ENCODE assay signal across 25 cellular contexts in genomic region chr10:88898727-88899126, GRCh38. TPM values are rescaled to one million over a fixed set of nuclear protein-coding genes. Genes with fewer than 3 reads are reported as not detected.
DNase-seq lines count a peak whose midpoint lies in the region; ATAC-seq, FAIRE-seq and TF ChIP-seq lines count a peak whose summit lies in the region.
"Had no signal": no experiment of that assay in that cellular context is flagged by ENCODE, and none has a peak within 500 bp of the region (broad histone marks: within the 10 kb centered on the region; RNA-seq: fewer than 3 reads in every experiment).

No MANE protein-coding gene starts in this region.

- H3K9me3 ChIP-seq in HEK293 (ENCODE audit: control insufficient read depth, insufficient read depth, low read depth, low read length): no peaks in the 10 kb centered on the region
- H3K9me3 ChIP-seq in small intestine (ENCODE audit: control insufficient read depth, low read depth): no peaks in the 10 kb centered on the region
- H3K9me3 ChIP-seq: right atrium auricular region, upper lobe of right lung had no signal

- H3K36me3 ChIP-seq in HEK293 (ENCODE audit: control insufficient read depth in 2 of 2, insufficient read depth in 1 of 2, low read length in 2 of 2): peaks cover 5 to 9% of the 10 kb centered on the region in 2 experiments; a peak in 2 of 3 replicates
- peaks cover 0 to 2% of the 10 kb centered on the region in 2 donors for H3K36me3 ChIP-seq in small intestine (ENCODE audit: control insufficient read depth in 2 of 2, insufficient read depth in 2 of 2, low read length in 2 of 2)
- H3K36me3 ChIP-seq: right atrium auricular region, upper lobe of right lung had no signal

- H3K4me3 Mint-ChIP-seq in activated CD4-positive, alpha-beta T cell treated with anti-CD3 and anti-CD28 coated beads, Interleukin-2, amount 10 ng/mL, durations not matched to agents 24 days and 14 days: no peak overlapping the region
- H3K4me3 Mint-ChIP-seq in activated T-helper 17 cell treated with anti-CD3 and anti-CD28 coated beads, Interleukin-2, amount 50 U/mL, for 72 hours: peak overlapping the region; percentile 63
- H3K4me3 Mint-ChIP-seq: activated CD4-positive, alpha-beta memory T cell treated with anti-CD3 and anti-CD28 coated beads, Interleukin-2, amount 10 ng/mL, durations not matched to agents 7 days and 5 days; dendritic cell treated with granulocyte-macrophage colony-stimulating factor and Interleukin-4, amounts not matched to agents 40 ng/mL and 50 ng/mL, for 4 days had no signal

- intact Hi-C loops in activated CD4-positive, alpha-beta T cell treated with anti-CD3 and anti-CD28 coated beads, Interleukin-2, amount 10 ng/mL, durations not matched to agents 24 days and 14 days (cut with micrococcal nuclease): no loop called here

- FAIRE-seq in small intestine (lab: Jason Lieb, UNC): no peak
- FAIRE-seq: kidney had no signal

- peaks cover 66% of the 10 kb centered on the region for H3K36me3 Mint-ChIP-seq in activated CD4-positive, alpha-beta T cell treated with anti-CD3 and anti-CD28 coated beads, Interleukin-2, amount 10 ng/mL, durations not matched to agents 24 days and 14 days (ENCODE audit: low read depth)
- peaks cover 51% of the 10 kb centered on the region for H3K36me3 Mint-ChIP-seq in activated T-helper 17 cell treated with anti-CD3 and anti-CD28 coated beads, Interleukin-2, amount 50 U/mL, for 72 hours (ENCODE audit: low read depth)
- H3K36me3 Mint-ChIP-seq: naive B cell had no signal

- no peak for ATAC-seq in activated T-helper 17 cell treated with anti-CD3 and anti-CD28 coated beads, Interleukin-2, amount 50 U/mL, for 72 hours (replicated peaks)
- no peak for ATAC-seq in HG03521 (IDR thresholded peaks at IDR 0.05; ENCODE audit: unreplicated experiment)
- no peak for ATAC-seq in HG03159 (IDR thresholded peaks at IDR 0.05; ENCODE audit: unreplicated experiment)
- ATAC-seq: upper lobe of right lung had no signal

- H3K4me1 Mint-ChIP-seq in activated CD4-positive, alpha-beta T cell treated with anti-CD3 and anti-CD28 coated beads, Interleukin-2, amount 10 ng/mL, durations not matched to agents 24 days and 14 days: peaks cover 59% of the 10 kb centered on the region
- peaks cover 33% of the 10 kb centered on the region for H3K4me1 Mint-ChIP-seq in activated T-helper 17 cell treated with anti-CD3 and anti-CD28 coated beads, Interleukin-2, amount 50 U/mL, for 72 hours

- H3K4me1 ChIP-seq in HEK293 (ENCODE audit: control insufficient read depth, insufficient read depth, low read length) (peaks cover 30% of the 10 kb centered on the region), small intestine (ENCODE audit: control insufficient read depth in 2 of 2, insufficient read depth in 1 of 2, low read depth in 1 of 2, low read length in 1 of 2) (peaks cover 6 to 39% of the 10 kb centered on the region in 2 donors)

- peak overlapping the region; percentile 62 for H3K27ac Mint-ChIP-seq in activated CD4-positive, alpha-beta T cell treated with anti-CD3 and anti-CD28 coated beads, Interleukin-2, amount 10 ng/mL, durations not matched to agents 24 days and 14 days
- no peak overlapping the region for H3K27ac Mint-ChIP-seq in activated T-helper 17 cell treated with anti-CD3 and anti-CD28 coated beads, Interleukin-2, amount 50 U/mL, for 72 hours
- H3K27ac Mint-ChIP-seq: activated CD4-positive, alpha-beta memory T cell treated with anti-CD3 and anti-CD28 coated beads, Interleukin-2, amount 10 ng/mL, durations not matched to agents 7 days and 5 days had no signal

- no peak for TF ChIP-seq CTCF in HEK293 (tag by site-specific recombination; IDR thresholded peaks at IDR 0.05)

- H3K27me3 ChIP-seq in small intestine (ENCODE audit: control insufficient read depth in 2 of 2, insufficient read depth in 2 of 2, low read length in 2 of 2): no peaks in the 10 kb centered on the region
- H3K27me3 ChIP-seq: right atrium auricular region, upper lobe of right lung had no signal

- H3K27ac ChIP-seq in HEK293 (ENCODE audit: extremely low read depth, low read depth, low read length) (no peak overlapping the region), small intestine (ENCODE audit: low read depth in 1 of 2, low read length in 1 of 2) (peak overlapping the region; percentile 41 to 53)
- H3K27ac ChIP-seq: KMS-11, upper lobe of right lung had no signal

- POLR2A ChIA-PET in HEK293 (lab: Yijun Ruan, JAX): interaction anchor here (0.9 kb wide), 1 partner anchor 11 kb away, joined by 3 read pairs; no protein-coding TSS in a partner anchor

- WGBS in small intestine, 3 donors: 75 to 82% (median 76%) methylated on average over 3 of the region's 3 CpGs

- H3K27me3 Mint-ChIP-seq in activated CD4-positive, alpha-beta T cell treated with anti-CD3 and anti-CD28 coated beads, Interleukin-2, amount 10 ng/mL, durations not matched to agents 24 days and 14 days: no peaks in the 10 kb centered on the region
- H3K27me3 Mint-ChIP-seq in activated T-helper 17 cell treated with anti-CD3 and anti-CD28 coated beads, Interleukin-2, amount 50 U/mL, for 72 hours: no peaks in the 10 kb centered on the region
- H3K27me3 Mint-ChIP-seq: activated CD4-positive, alpha-beta memory T cell treated with anti-CD3 and anti-CD28 coated beads, Interleukin-2, amount 10 ng/mL, durations not matched to agents 7 days and 5 days; dendritic cell treated with granulocyte-macrophage colony-stimulating factor and Interleukin-4, amounts not matched to agents 40 ng/mL and 50 ng/mL, for 4 days; naive B cell had no signal

- no peak overlapping the region for H3K4me3 ChIP-seq in HEK293 (ENCODE audit: low read depth, low read length)
- H3K4me3 ChIP-seq in small intestine (ENCODE audit: low read depth in 1 of 2, low read length in 2 of 2): no peak overlapping the region
- H3K4me3 ChIP-seq: right atrium auricular region, upper lobe of right lung had no signal

- no peak for DNase-seq in activated CD4-positive, alpha-beta T cell treated with anti-CD3 and anti-CD28 coated beads, Interleukin-2, amount 10 ng/mL, durations not matched to agents 24 days and 14 days
- DNase-seq in activated CD4-positive, alpha-beta T cell treated with anti-CD3 and anti-CD28 coated beads, Interleukin-2, amount 50 U/mL, for 1 hour: no peak
- DNase-seq in small intestine: no peak
- no peak for DNase-seq in DMS 273 treated with DMSO at 0.1 percent for 48 hours (lab: John Stamatoyannopoulos, UW)
- DNase-seq: 8988T; activated CD4-positive, alpha-beta memory T cell treated with anti-CD3 and anti-CD28 coated beads, Interleukin-2, amount 10 ng/mL, durations not matched to agents 7 days and 5 days; Calu3; EL; foreskin melanocyte; kidney; naive B cell; NCI-H1092; NCI-H2029; stimulated activated naive CD4-positive, alpha-beta T cell; upper lobe of right lung had no signal

- no peaks in the 10 kb centered on the region for H3K9me3 Mint-ChIP-seq in activated CD4-positive, alpha-beta T cell treated with anti-CD3 and anti-CD28 coated beads, Interleukin-2, amount 10 ng/mL, durations not matched to agents 24 days and 14 days
- no peaks in the 10 kb centered on the region for H3K9me3 Mint-ChIP-seq in activated T-helper 17 cell treated with anti-CD3 and anti-CD28 coated beads, Interleukin-2, amount 50 U/mL, for 72 hours
- H3K9me3 Mint-ChIP-seq: activated CD4-positive, alpha-beta memory T cell treated with anti-CD3 and anti-CD28 coated beads, Interleukin-2, amount 10 ng/mL, durations not matched to agents 7 days and 5 days; dendritic cell treated with granulocyte-macrophage colony-stimulating factor and Interleukin-4, amounts not matched to agents 40 ng/mL and 50 ng/mL, for 4 days; naive B cell had no signal

- CTCF ChIA-PET in HEK293 (lab: Yijun Ruan, JAX): interaction anchor here (0.6 to 0.9 kb wide), 4 partner anchors 33 to 1071 kb away, joined by 3 to 6 read pairs (median 4); no protein-coding TSS in a partner anchor

TF ChIP-seq in HEK293, 187 proteins besides CTCF, POLR2A, EP300 and RAD21 (continues in another document):
- TF ChIP-seq ZNF560 (tag by site-specific recombination; IDR thresholded peaks at IDR 0.05; ENCODE audit: borderline replicate concordance): no peak

RNA-seq across cellular contexts. Expression of gene STAMBPL1, which starts 18.7 kb away (rescaled TPM):
- total RNA-seq in activated CD4-positive, alpha-beta T cell treated with anti-CD3 and anti-CD28 coated beads, Interleukin-2, amount 10 ng/mL, durations not matched to agents 24 days and 14 days: 41.9 and 43.5 TPM in 2 replicates
- 10 to 100 TPM; 27.6 to 72.5 TPM for total RNA-seq in activated T-helper 17 cell treated with anti-CD3 and anti-CD28 coated beads, Interleukin-2, amount 50 U/mL, for 72 hours
- polyA plus RNA-seq in small intestine: 10 to 100 TPM in 1 of 3 donors, 1 to 10 TPM in 2; 2.9 to 10.1 (median 8.6) TPM

RNA-seq across cellular contexts. Expression of gene ANKRD22, which starts 47.1 kb away (rescaled TPM):
- 0.12 TPM in 1 of 2 replicates, not detected in the other for total RNA-seq in activated CD4-positive, alpha-beta T cell treated with anti-CD3 and anti-CD28 coated beads, Interleukin-2, amount 10 ng/mL, durations not matched to agents 24 days and 14 days
- 1 to 10 TPM in 1 of 2 donors, under 1 TPM in 1; 0.21 to 5.9 TPM for total RNA-seq in activated T-helper 17 cell treated with anti-CD3 and anti-CD28 coated beads, Interleukin-2, amount 50 U/mL, for 72 hours
- 1 to 10 TPM in 2 of 3 donors, under 1 TPM in 1; 0.81 to 8.5 (median 2.5) TPM for polyA plus RNA-seq in small intestine
- total RNA-seq: lung microvascular endothelial cell, osteocyte, right atrium auricular region had no signal
- polyA plus RNA-seq: BJ had no signal

RNA-seq across cellular contexts. Expression of gene ACTA2, which starts 53.8 kb away (rescaled TPM):
- total RNA-seq in activated CD4-positive, alpha-beta T cell treated with anti-CD3 and anti-CD28 coated beads, Interleukin-2, amount 10 ng/mL, durations not matched to agents 24 days and 14 days: 8.8 and 8.9 TPM in 2 replicates
- 10 to 100 TPM; 14.6 to 29.6 TPM for total RNA-seq in activated T-helper 17 cell treated with anti-CD3 and anti-CD28 coated beads, Interleukin-2, amount 50 U/mL, for 72 hours
- polyA plus RNA-seq in small intestine: 100 to 1,000 TPM in 1 of 3 donors, 10 to 100 TPM in 1, 1 to 10 TPM in 1; 6.5 to 274 (median 60.0) TPM
